In genomic region chr5:89097103-89097502, GRCh38 we compare ENCODE assay signal across 10 cellular contexts.
DNase-seq lines count a peak whose midpoint lies in the region; ATAC-seq, FAIRE-seq and TF ChIP-seq lines count a peak whose summit lies in the region.
"Had no signal": no experiment of that assay in that cellular context is flagged by ENCODE, and none has a peak within 500 bp of the region (broad histone marks: within the 10 kb centered on the region; RNA-seq: fewer than 3 reads in every experiment).

No MANE protein-coding gene starts in this region.

- intact Hi-C loops in sciatic nerve (cut with DNase I), result no loop called here

- TF ChIP-seq POLR2A in GM12892 (IDR thresholded peaks at IDR 0.05; ENCODE audit: low read depth, low read length), result no peak

- no peak for DNase-seq in GM12892 (ENCODE audit: insufficient read length)
- DNase-seq in D341Med (ENCODE audit: low spot score), result no peak
- DNase-seq in amygdala (lab: John Stamatoyannopoulos, UW), result no peak
- DNase-seq in activated gamma-delta T cell (lab: John Stamatoyannopoulos, UW), result no peak
- no peak for DNase-seq in sciatic nerve (ENCODE audit: low spot score)
- DNase-seq: activated CD8-positive, alpha-beta T cell treated with anti-CD3 and anti-CD28 coated beads, Interleukin-2, amount 10 ng/mL, durations not matched to agents 7 days and 5 days; activated naive CD8-positive, alpha-beta T cell treated with anti-CD3 and anti-CD28 coated beads, Interleukin-2, amount 10 ng/mL, durations not matched to agents 7 days and 5 days had no signal

- ATAC-seq in GM19395 (IDR thresholded peaks at IDR 0.05; ENCODE audit: unreplicated experiment), result peak; percentile 94
- ATAC-seq in HG02798 (IDR thresholded peaks at IDR 0.05; ENCODE audit: poor library complexity, unreplicated experiment), result peak; percentile 68
- peak; percentile 78 for ATAC-seq in HG03460 (IDR thresholded peaks at IDR 0.05; ENCODE audit: unreplicated experiment)
- ATAC-seq in sciatic nerve, result no peak
- ATAC-seq: activated CD8-positive, alpha-beta T cell treated with anti-CD3 and anti-CD28 coated beads, Interleukin-2, amount 10 ng/mL, durations not matched to agents 7 days and 5 days had no signal

- FAIRE-seq in GM12892 (lab: Jason Lieb, UNC), result peak; percentile 62
